Comparison of ENCODE assay signal across 17 cellular contexts in the genomic region with DNA sequence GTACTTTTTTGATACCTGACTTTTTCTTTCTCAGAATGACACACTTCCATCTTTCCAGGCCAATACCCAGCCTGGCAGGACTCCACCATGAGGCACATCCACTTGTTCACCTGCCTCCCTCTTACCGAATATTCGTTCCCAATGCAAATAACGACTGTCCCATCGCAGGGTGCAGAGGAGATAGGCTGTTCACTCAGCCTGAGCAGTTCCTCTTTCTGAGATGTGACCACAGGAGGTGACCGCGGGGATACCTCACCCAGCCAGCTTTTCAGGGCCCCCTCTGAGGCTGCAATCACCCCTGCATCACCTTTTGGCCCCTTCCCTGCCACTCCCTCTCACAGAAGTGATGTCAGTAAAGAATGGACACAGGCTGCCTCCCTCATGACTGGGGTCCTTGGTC. TPM values are rescaled to one million over a fixed set of nuclear protein-coding genes. Genes with fewer than 3 reads are reported as not detected.
"Had no signal": no experiment of that assay in that cellular context is flagged by ENCODE, and none has a peak within 500 bp of the region (broad histone marks: within the 10 kb centered on the region; RNA-seq: fewer than 3 reads in every experiment).

No MANE protein-coding gene starts in this region.

- ATAC-seq: naive thymus-derived CD8-positive, alpha-beta T cell had no signal

- H3K4me3 Mint-ChIP-seq: activated naive CD8-positive, alpha-beta T cell; activated T-cell treated with anti-CD3 and anti-CD28 coated beads, Interleukin-2, amount 50 U/mL, for 24 hours; brain; naive thymus-derived CD8-positive, alpha-beta T cell had no signal

- H3K9me3 Mint-ChIP-seq: activated T-cell treated with anti-CD3 and anti-CD28 coated beads, Interleukin-2, amount 50 U/mL, for 24 hours had no signal

- H3K27ac Mint-ChIP-seq: activated naive CD8-positive, alpha-beta T cell; activated T-cell treated with anti-CD3 and anti-CD28 coated beads, Interleukin-2, amount 50 U/mL, for 24 hours; brain; naive thymus-derived CD8-positive, alpha-beta T cell had no signal

- DNase-seq: activated CD4-positive, alpha-beta T cell treated with anti-CD3 and anti-CD28 coated beads, Interleukin-2, amount 50 U/mL, for 48 hours; activated gamma-delta T cell treated with Interleukin-2 at 50 U/mL for 16 hours; activated T-cell treated with anti-CD3 and anti-CD28 coated beads, Interleukin-2, amount 50 U/mL, for 24 hours; amniotic stem cell; central memory CD4-positive, alpha-beta T cell; esophagus squamous epithelium; left ventricle myocardium inferior; mesenchymal stem cell; naive thymus-derived CD8-positive, alpha-beta T cell; stimulated activated CD4-positive, alpha-beta T cell treated with anti-CD3 and anti-CD28 coated beads, Interleukin-15, amount 100 ng/mL, for 24 hours; stimulated activated CD4-positive, alpha-beta T cell treated with anti-CD3 and anti-CD28 coated beads, Interleukin-4, amount 100 ng/mL, for 1 hour; stimulated activated naive CD4-positive, alpha-beta T cell; T-helper 9 cell; WERI-Rb-1 had no signal

- H3K36me3 Mint-ChIP-seq: activated naive CD8-positive, alpha-beta T cell; naive thymus-derived CD8-positive, alpha-beta T cell had no signal

RNA-seq across cellular contexts. Expression of gene PTPRN2, which starts 28.3 kb away (rescaled TPM):
- total RNA-seq: fibroblast of villous mesenchyme had no signal
